ENCODE assay signal across 28 cellular contexts in genomic region chr12:10075451-10075850, GRCh38. TPM values are rescaled to one million over a fixed set of nuclear protein-coding genes. Genes with fewer than 3 reads are reported as not detected.
"Had no signal": no experiment of that assay in that cellular context is flagged by ENCODE, and none has a peak within 500 bp of the region (broad histone marks: within the 10 kb centered on the region; RNA-seq: fewer than 3 reads in every experiment).

No MANE protein-coding gene starts in this region.

- H3K27ac Mint-ChIP-seq: activated CD8-positive, alpha-beta T cell treated with anti-CD3 and anti-CD28 coated beads for 36 hours; activated naive CD4-positive, alpha-beta T cell treated with anti-CD3 and anti-CD28 coated beads, Interleukin-2, amount 10 ng/mL, durations not matched to agents 7 days and 5 days; activated naive CD8-positive, alpha-beta T cell treated with anti-CD3 and anti-CD28 coated beads for 36 hours; activated T-cell treated with anti-CD3 and anti-CD28 coated beads, Interleukin-2, amount 50 U/mL, for 72 hours; activated T-helper 2 cell treated with anti-CD3 and anti-CD28 coated beads, Interferon-gamma antibody, Interleukin-2, Interleukin-4, amounts not matched to agents 10 μg/mL and 5 μg/mL and 100 μg/mL, durations not matched to agents 14 hours and 24 hours and 36 hours; T-helper 1 cell treated with Interleukin-12 subunit alpha and Interleukin-12 subunit beta and Interleukin-4 antibody, amounts not matched to agents 30 μg/mL and 1 μg/mL, for 36 hours had no signal

- H3K4me3 ChIP-seq: adrenal gland, breast epithelium, colonic mucosa had no signal

- H3K4me1 ChIP-seq: adrenal gland, breast epithelium, colonic mucosa had no signal

- DNase-seq: activated CD4-positive, alpha-beta T cell treated with anti-CD3 and anti-CD28 coated beads for 4 hours; activated CD8-positive, alpha-beta memory T cell treated with anti-CD3 and anti-CD28 coated beads, Interleukin-2, amount 50 U/mL, for 4 hours; activated CD8-positive, alpha-beta T cell treated with anti-CD3 and anti-CD28 coated beads for 36 hours; activated gamma-delta T cell treated with Interleukin-2 at 50 U/mL for 16 hours; activated naive CD4-positive, alpha-beta T cell treated with anti-CD3 and anti-CD28 coated beads, Interleukin-2, amount 10 ng/mL, durations not matched to agents 7 days and 5 days; activated naive CD8-positive, alpha-beta T cell treated with anti-CD3 and anti-CD28 coated beads for 36 hours; activated T-cell treated with anti-CD3 and anti-CD28 coated beads, Interleukin-2, amount 50 U/mL, for 72 hours; adrenal gland; anterior cingulate cortex; caudate nucleus; colonic mucosa; Kasumi-1; KBM-7; NCI-H1436; NCI-H1694 treated with DMSO at 0.1 percent for 48 hours; NCI-H2029 treated with DMSO at 0.1 percent for 48 hours; NCI-H2171; NCI-H226; NCI-H510A treated with DMSO at 0.1 percent for 48 hours; NCI-H774; PC-3; SHP77 treated with DMSO at 0.1 percent for 48 hours had no signal

- H3K36me3 Mint-ChIP-seq: activated naive CD4-positive, alpha-beta T cell treated with anti-CD3 and anti-CD28 coated beads, Interleukin-2, amount 10 ng/mL, durations not matched to agents 7 days and 5 days; activated naive CD8-positive, alpha-beta T cell treated with anti-CD3 and anti-CD28 coated beads for 36 hours had no signal

- ATAC-seq: activated CD4-positive, CD25-positive, alpha-beta regulatory T cell treated with anti-CD3 and anti-CD28 coated beads, Interleukin-2, amount 50 U/mL, for 24 hours; activated CD8-positive, alpha-beta T cell treated with anti-CD3 and anti-CD28 coated beads for 36 hours; activated T-cell treated with anti-CD3 and anti-CD28 coated beads, Interleukin-2, amount 50 U/mL, for 72 hours; PC-3 had no signal

- H3K4me3 Mint-ChIP-seq: activated CD8-positive, alpha-beta T cell treated with anti-CD3 and anti-CD28 coated beads for 36 hours; activated naive CD4-positive, alpha-beta T cell treated with anti-CD3 and anti-CD28 coated beads, Interleukin-2, amount 10 ng/mL, durations not matched to agents 7 days and 5 days; activated naive CD8-positive, alpha-beta T cell treated with anti-CD3 and anti-CD28 coated beads for 36 hours; activated T-cell treated with anti-CD3 and anti-CD28 coated beads, Interleukin-2, amount 50 U/mL, for 72 hours; T-helper 1 cell treated with Interleukin-12 subunit alpha and Interleukin-12 subunit beta and Interleukin-4 antibody, amounts not matched to agents 30 μg/mL and 1 μg/mL, for 36 hours had no signal

- H3K4me1 Mint-ChIP-seq: activated naive CD4-positive, alpha-beta T cell treated with anti-CD3 and anti-CD28 coated beads, Interleukin-2, amount 10 ng/mL, durations not matched to agents 7 days and 5 days; activated naive CD8-positive, alpha-beta T cell treated with anti-CD3 and anti-CD28 coated beads for 36 hours had no signal

- H3K27ac ChIP-seq: adrenal gland, breast epithelium, colonic mucosa had no signal

- H3K9me3 Mint-ChIP-seq: activated CD8-positive, alpha-beta T cell treated with anti-CD3 and anti-CD28 coated beads for 36 hours; activated naive CD4-positive, alpha-beta T cell treated with anti-CD3 and anti-CD28 coated beads, Interleukin-2, amount 10 ng/mL, durations not matched to agents 7 days and 5 days; activated naive CD8-positive, alpha-beta T cell treated with anti-CD3 and anti-CD28 coated beads for 36 hours; activated T-cell treated with anti-CD3 and anti-CD28 coated beads, Interleukin-2, amount 50 U/mL, for 72 hours; activated T-helper 2 cell treated with anti-CD3 and anti-CD28 coated beads, Interferon-gamma antibody, Interleukin-2, Interleukin-4, amounts not matched to agents 10 μg/mL and 5 μg/mL and 100 μg/mL, durations not matched to agents 14 hours and 24 hours and 36 hours; T-helper 1 cell treated with Interleukin-12 subunit alpha and Interleukin-12 subunit beta and Interleukin-4 antibody, amounts not matched to agents 30 μg/mL and 1 μg/mL, for 36 hours had no signal

- H3K36me3 ChIP-seq: adrenal gland, breast epithelium, colonic mucosa had no signal

- H3K27me3 ChIP-seq: adrenal gland, breast epithelium, colonic mucosa had no signal

RNA-seq across cellular contexts. Expression of gene CLEC1A, which starts 23.3 kb away (rescaled TPM):
- total RNA-seq: activated CD8-positive, alpha-beta T cell treated with anti-CD3 and anti-CD28 coated beads for 36 hours; activated naive CD8-positive, alpha-beta T cell treated with anti-CD3 and anti-CD28 coated beads for 36 hours; activated T-cell treated with anti-CD3 and anti-CD28 coated beads, Interleukin-2, amount 50 U/mL, for 72 hours; activated T-helper 2 cell treated with anti-CD3 and anti-CD28 coated beads, Interferon-gamma antibody, Interleukin-2, Interleukin-4, amounts not matched to agents 10 μg/mL and 5 μg/mL and 100 μg/mL, durations not matched to agents 14 hours and 24 hours and 36 hours; PC-3; SK-MEL-5 had no signal

RNA-seq across cellular contexts. Expression of gene CLEC9A, which starts 45.0 kb away (rescaled TPM):
- total RNA-seq: activated CD8-positive, alpha-beta T cell treated with anti-CD3 and anti-CD28 coated beads for 36 hours; activated naive CD8-positive, alpha-beta T cell treated with anti-CD3 and anti-CD28 coated beads for 36 hours; activated T-cell treated with anti-CD3 and anti-CD28 coated beads, Interleukin-2, amount 50 U/mL, for 72 hours; activated T-helper 2 cell treated with anti-CD3 and anti-CD28 coated beads, Interferon-gamma antibody, Interleukin-2, Interleukin-4, amounts not matched to agents 10 μg/mL and 5 μg/mL and 100 μg/mL, durations not matched to agents 14 hours and 24 hours and 36 hours; breast epithelium; cerebellum; PC-3; SK-MEL-5 had no signal

RNA-seq across cellular contexts. Expression of gene CLEC7A, which starts 54.5 kb away (rescaled TPM):
- total RNA-seq: activated CD8-positive, alpha-beta T cell treated with anti-CD3 and anti-CD28 coated beads for 36 hours; activated naive CD8-positive, alpha-beta T cell treated with anti-CD3 and anti-CD28 coated beads for 36 hours; activated T-cell treated with anti-CD3 and anti-CD28 coated beads, Interleukin-2, amount 50 U/mL, for 72 hours; activated T-helper 2 cell treated with anti-CD3 and anti-CD28 coated beads, Interferon-gamma antibody, Interleukin-2, Interleukin-4, amounts not matched to agents 10 μg/mL and 5 μg/mL and 100 μg/mL, durations not matched to agents 14 hours and 24 hours and 36 hours; SK-MEL-5 had no signal
